In genomic region chr4:152189451-152190179, GRCh38 we compare ENCODE assay signal across 12 cellular contexts.
DNase-seq lines count a peak whose midpoint lies in the region; ATAC-seq, FAIRE-seq and TF ChIP-seq lines count a peak whose summit lies in the region.
"Had no signal": no experiment of that assay in that cellular context is flagged by ENCODE, and none has a peak within 500 bp of the region (broad histone marks: within the 10 kb centered on the region; RNA-seq: fewer than 3 reads in every experiment).

No MANE protein-coding gene starts in this region.

- no peaks in the 10 kb centered on the region for H3K36me3 ChIP-seq in SK-N-MC (ENCODE audit: insufficient read depth, low read length)
- H3K36me3 ChIP-seq: stomach had no signal

- H3K27ac ChIP-seq in SK-N-MC = peak overlapping the region; percentile 34; the same call in 1 of the 2 replicates
- H3K27ac ChIP-seq: stomach had no signal

- no peak overlapping the region for H3K27ac Mint-ChIP-seq in CD14-positive monocyte
- H3K27ac Mint-ChIP-seq: activated naive CD4-positive, alpha-beta T cell treated with anti-CD3 and anti-CD28 coated beads, Interleukin-2, amount 50 U/mL, for 24 hours had no signal

- peaks cover 0 to 4% (median 0%) of the 10 kb centered on the region in 3 donors for H3K27me3 Mint-ChIP-seq in CD14-positive monocyte (ENCODE audit: low read depth in 3 of 3)
- H3K27me3 Mint-ChIP-seq: activated naive CD4-positive, alpha-beta T cell treated with anti-CD3 and anti-CD28 coated beads, Interleukin-2, amount 50 U/mL, for 24 hours had no signal

- 0 out of 2 replicates have a peak overlapping the region, but pooled peaks have one; percentile 13 for H3K4me3 ChIP-seq in SK-N-MC
- H3K4me3 ChIP-seq: stomach had no signal

- peaks cover 0 to 4% (median 0%) of the 10 kb centered on the region in 7 donors for H3K9me3 Mint-ChIP-seq in CD14-positive monocyte
- H3K9me3 Mint-ChIP-seq: activated naive CD4-positive, alpha-beta T cell treated with anti-CD3 and anti-CD28 coated beads, Interleukin-2, amount 50 U/mL, for 24 hours had no signal

- no peak for TF ChIP-seq POLR2A in GM12891 (IDR thresholded peaks at IDR 0.05; ENCODE audit: low read depth, low read length)

- no peaks in the 10 kb centered on the region for H3K9me3 ChIP-seq in SK-N-MC (ENCODE audit: low read depth, low read length)
- H3K9me3 ChIP-seq: stomach had no signal

- FAIRE-seq in GM12891 (lab: Jason Lieb, UNC) = peak; percentile 96

- intact Hi-C loops in CD14-positive monocyte (cut with micrococcal nuclease) = no loop called here

- H3K4me3 Mint-ChIP-seq in CD14-positive monocyte = no peak overlapping the region
- H3K4me3 Mint-ChIP-seq: activated naive CD4-positive, alpha-beta T cell treated with anti-CD3 and anti-CD28 coated beads, Interleukin-2, amount 50 U/mL, for 24 hours had no signal

- DNase-seq in GM12891 (ENCODE audit: insufficient read length, low spot score) (peak; percentile 8), GM20000 (ENCODE audit: low spot score) (peak; percentile 18), SK-N-MC (ENCODE audit: low read depth, low spot score) (no peak), CD14-positive monocyte (ENCODE audit: low spot score) (no peak), medulla oblongata (ENCODE audit: extremely low spot score) (no peak), foreskin melanocyte (no peak)
- DNase-seq: kidney glomerular epithelial cell, NCI-H2171, stomach had no signal

- peaks cover 15% of the 10 kb centered on the region for H3K4me1 Mint-ChIP-seq in CD14-positive monocyte

- no peaks in the 10 kb centered on the region for H3K36me3 Mint-ChIP-seq in CD14-positive monocyte
- H3K36me3 Mint-ChIP-seq: activated naive CD4-positive, alpha-beta T cell treated with anti-CD3 and anti-CD28 coated beads, Interleukin-2, amount 50 U/mL, for 24 hours had no signal

- no peak overlapping the region for H3K9ac ChIP-seq in SK-N-MC (ENCODE audit: insufficient read length)

- TF ChIP-seq CTCF in GM20000 (IDR thresholded peaks at IDR 0.05; ENCODE audit: extremely low read depth, missing control alignments) (no peak), CD14-positive monocyte (IDR thresholded peaks at IDR 0.05) (no peak)

- ATAC-seq in HG03103 (IDR thresholded peaks at IDR 0.05; ENCODE audit: low read depth, unreplicated experiment) (peak; percentile 82), GM18873 (IDR thresholded peaks at IDR 0.05; ENCODE audit: low FRiP score, unreplicated experiment) (no peak)

TF ChIP-seq in GM12891, 5 proteins besides CTCF, POLR2A, EP300 and RAD21:
- TF ChIP-seq POU2F2 (IDR thresholded peaks at IDR 0.05; ENCODE audit: low read depth, low read length) (no peak), SPI1 (IDR thresholded peaks at IDR 0.05; ENCODE audit: low read depth, low read length) (no peak), PAX5 (IDR thresholded peaks at IDR 0.05; ENCODE audit: insufficient read depth, low read length, severe bottlenecking) (no peak), POLR2AphosphoS5 (IDR thresholded peaks at IDR 0.05; ENCODE audit: low read depth, low read length) (no peak), TAF1 (IDR thresholded peaks at IDR 0.05; ENCODE audit: low read depth, low read length) (no peak)
TF ChIP-seq in GM12891: peak in this region for 0.

Comparison
In these comparisons a context has a peak if more than half of its experiments do, and no peak if none do; other contexts are left out.
1. DNase-seq: peak in GM12891 (single experiment) and GM20000 (single experiment); none in SK-N-MC (single experiment), CD14-positive monocyte (single experiment), medulla oblongata (single experiment) and foreskin melanocyte (single experiment).